In the genomic region with DNA sequence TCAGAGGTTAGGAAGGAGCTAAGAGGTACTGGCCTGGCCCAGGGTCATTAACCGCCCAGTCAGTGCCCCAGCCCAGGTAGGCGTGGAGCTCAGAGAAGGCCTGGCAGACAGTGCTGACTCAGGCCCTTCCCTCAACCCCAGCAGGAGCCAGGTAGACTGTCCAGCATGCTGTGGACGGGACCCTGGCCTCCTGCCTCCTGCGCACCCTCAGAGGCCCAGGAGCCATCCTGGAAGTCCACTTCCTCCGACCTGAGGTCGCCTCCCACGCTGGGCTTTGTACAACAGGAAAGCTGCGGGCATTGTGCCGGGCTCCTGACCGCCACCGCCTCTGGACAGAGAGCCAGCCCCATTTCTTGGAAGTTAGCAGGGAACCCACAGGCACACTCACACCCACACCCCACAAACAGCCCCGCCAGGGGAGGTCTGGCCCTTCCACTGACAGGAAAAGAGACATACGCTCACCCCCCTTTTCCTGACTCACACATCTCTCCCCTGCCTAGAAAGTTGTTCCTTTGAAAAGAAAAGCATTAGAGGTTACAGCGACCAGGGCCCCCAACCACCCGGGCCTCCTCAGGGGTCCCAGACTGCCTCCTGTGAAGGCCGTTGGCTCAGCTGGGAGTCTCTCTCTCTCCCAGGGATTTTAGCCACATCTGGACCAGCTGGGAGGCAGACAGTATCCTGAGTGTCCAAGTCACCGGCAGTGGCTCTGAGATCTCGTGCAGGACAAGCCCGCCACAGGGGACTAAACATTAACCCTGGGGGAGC, we compare ENCODE assay signal across 1 cellular context.
TF ChIP-seq lines count a peak whose summit lies in the region.

No MANE protein-coding gene starts in this region.

TF ChIP-seq in endothelial cell of umbilical vein, 7 proteins besides CTCF, POLR2A, EP300 and RAD21:
- no peak for TF ChIP-seq GATA2 (IDR thresholded peaks at IDR 0.05; ENCODE audit: insufficient read depth, insufficient read length, low read depth, low read length)
- TF ChIP-seq POLR2AphosphoS5 (IDR thresholded peaks at IDR 0.05; ENCODE audit: insufficient read depth, low read depth, low read length), result no peak
- no peak for TF ChIP-seq FOS (IDR thresholded peaks at IDR 0.05; ENCODE audit: borderline replicate concordance, insufficient read depth, low read length)
- TF ChIP-seq MYC (IDR thresholded peaks at IDR 0.05; ENCODE audit: low read depth, low read length), result no peak
- no peak for TF ChIP-seq JUN (IDR thresholded peaks at IDR 0.05; ENCODE audit: borderline replicate concordance, insufficient read depth, insufficient read length, low read depth)
- TF ChIP-seq, protein P1, sequence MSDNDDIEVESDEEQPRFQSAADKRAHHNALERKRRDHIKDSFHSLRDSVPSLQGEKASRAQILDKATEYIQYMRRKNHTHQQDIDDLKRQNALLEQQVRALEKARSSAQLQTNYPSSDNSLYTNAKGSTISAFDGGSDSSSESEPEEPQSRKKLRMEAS (IDR thresholded peaks at IDR 0.05; ENCODE audit: insufficient read depth, insufficient read length), result no peak
- TF ChIP-seq EZH2 (IDR thresholded peaks at IDR 0.05; ENCODE audit: borderline replicate concordance, low read depth, low read length, severe bottlenecking), result no peak
